Comparison of ENCODE assay signal across 8 cellular contexts in the genomic region with DNA sequence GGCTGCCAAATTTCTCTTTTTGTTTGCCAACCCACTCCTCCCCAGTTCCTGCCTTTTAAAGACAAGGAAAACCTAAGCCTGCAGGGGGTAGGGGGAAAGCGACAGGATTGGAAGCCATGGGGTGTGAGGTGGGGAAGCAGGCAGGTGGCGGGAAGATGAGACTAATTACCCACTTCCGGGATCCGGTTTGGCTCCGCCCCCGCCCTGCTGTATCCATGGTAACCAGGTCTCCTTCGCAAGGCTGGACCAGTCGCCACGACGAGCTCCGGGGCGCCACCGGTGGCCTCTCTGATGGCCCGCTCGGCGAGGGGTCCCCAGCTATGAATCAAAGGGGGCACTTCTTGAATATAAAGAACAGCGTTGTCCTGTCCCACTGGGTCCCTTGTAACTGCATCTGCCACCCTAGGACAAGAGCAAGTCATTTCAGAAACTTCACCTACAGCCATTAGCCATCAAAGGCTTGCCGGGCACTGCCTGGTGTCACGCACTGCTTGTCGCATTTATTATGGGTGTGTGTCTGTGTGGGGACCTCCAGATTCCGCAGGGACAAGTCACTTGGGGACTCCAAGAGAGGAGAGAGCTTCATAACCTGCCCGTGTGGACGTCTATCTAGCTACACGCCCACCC.
DNase-seq lines count a peak whose midpoint lies in the region; ATAC-seq lines count a peak whose summit lies in the region.

No MANE protein-coding gene starts in this region.

- no peaks in the 10 kb centered on the region for H3K9me3 Mint-ChIP-seq in T-helper 2 cell treated with Interferon-gamma antibody and Interleukin-4, amounts not matched to agents 5 μg/mL and 100 μg/mL, for 36 hours

- H3K27ac Mint-ChIP-seq in T-helper 2 cell treated with Interferon-gamma antibody and Interleukin-4, amounts not matched to agents 5 μg/mL and 100 μg/mL, for 36 hours, result no peak overlapping the region

- peaks cover 3% of the 10 kb centered on the region for H3K4me1 Mint-ChIP-seq in T-helper 2 cell treated with Interferon-gamma antibody and Interleukin-4, amounts not matched to agents 5 μg/mL and 100 μg/mL, for 36 hours (ENCODE audit: low read depth)

- ATAC-seq in HG03354 (IDR thresholded peaks at IDR 0.05; ENCODE audit: poor library complexity, severe bottlenecking, unreplicated experiment) (peak; percentile 52), HG03025 (IDR thresholded peaks at IDR 0.05; ENCODE audit: low FRiP score, unreplicated experiment) (no peak)

- no peak overlapping the region for H3K4me3 Mint-ChIP-seq in T-helper 2 cell treated with Interferon-gamma antibody and Interleukin-4, amounts not matched to agents 5 μg/mL and 100 μg/mL, for 36 hours

- no peaks in the 10 kb centered on the region for H3K36me3 Mint-ChIP-seq in T-helper 2 cell treated with Interferon-gamma antibody and Interleukin-4, amounts not matched to agents 5 μg/mL and 100 μg/mL, for 36 hours (ENCODE audit: low read depth)

- peak; percentile 19 for DNase-seq in T-helper 2 cell treated with Interferon-gamma antibody and Interleukin-4, amounts not matched to agents 5 μg/mL and 100 μg/mL, for 36 hours (ENCODE audit: low spot score)
- DNase-seq in cerebellar cortex (ENCODE audit: low spot score) (peak; percentile 9), MV-4-11 (lab: John Stamatoyannopoulos, UW) (no peak), globus pallidus (ENCODE audit: low spot score) (no peak), kidney glomerular epithelial cell (lab: John Stamatoyannopoulos, UW) (no peak)
- DNase-seq in stimulated activated CD4-positive, alpha-beta T cell treated with anti-CD3 and anti-CD28 coated beads, Interleukin-2, amount 100 ng/mL, for 24 hours, result peak; percentile 66 to 77

- H3K27me3 Mint-ChIP-seq in T-helper 2 cell treated with Interferon-gamma antibody and Interleukin-4, amounts not matched to agents 5 μg/mL and 100 μg/mL, for 36 hours (ENCODE audit: low read depth), result no peaks in the 10 kb centered on the region

Comparison
In these comparisons a context has a peak if more than half of its experiments do, and no peak if none do; other contexts are left out.
1. DNase-seq: peak in T-helper 2 cell treated with Interferon-gamma antibody and Interleukin-4, amounts not matched to agents 5 μg/mL and 100 μg/mL, for 36 hours (single experiment), cerebellar cortex (single experiment) and stimulated activated CD4-positive, alpha-beta T cell treated with anti-CD3 and anti-CD28 coated beads, Interleukin-2, amount 100 ng/mL, for 24 hours (2 of 2); none in MV-4-11 (single experiment), globus pallidus (single experiment) and kidney glomerular epithelial cell (single experiment).